ENCODE assay signal across 11 cellular contexts in genomic region chr3:21942328-21942727, GRCh38.
DNase-seq lines count a peak whose midpoint lies in the region; ATAC-seq and TF ChIP-seq lines count a peak whose summit lies in the region.
"Had no signal": no experiment of that assay in that cellular context is flagged by ENCODE, and none has a peak within 500 bp of the region (broad histone marks: within the 10 kb centered on the region; RNA-seq: fewer than 3 reads in every experiment).

No MANE protein-coding gene starts in this region.

- DNase-seq in left ventricle myocardium superior (no peak), cardiac septum (ENCODE audit: low spot score) (no peak), fibroblast of peridontal ligament (ENCODE audit: extremely low read depth) (peak; percentile 70), GF-D8 (lab: John Stamatoyannopoulos, UW) (no peak)
- DNase-seq in activated CD8-positive, alpha-beta memory T cell treated with anti-CD3 and anti-CD28 coated beads, Interleukin-2, amount 50 U/mL, for 48 hours = no peak
- DNase-seq: activated effector memory CD4-positive, alpha-beta T cell treated with anti-CD3 and anti-CD28 coated beads, Interleukin-2, amount 50 U/mL, for 16 hours; effector memory CD8-positive, alpha-beta T cell had no signal

- intact Hi-C loops in left ventricle myocardium superior (cut with micrococcal nuclease) (no loop called here), cardiac septum (cut with DNase I) (no loop called here)

- ATAC-seq in left ventricle myocardium superior (peak; percentile 95), HG03159 (IDR thresholded peaks at IDR 0.05; ENCODE audit: unreplicated experiment) (no peak), GM19324 (IDR thresholded peaks at IDR 0.05; ENCODE audit: low FRiP score, unreplicated experiment) (no peak)
- ATAC-seq: effector memory CD8-positive, alpha-beta T cell; WTC11 had no signal

TF ChIP-seq in PFSK-1, 5 proteins besides CTCF, POLR2A, EP300 and RAD21:
- peak; percentile 60 for TF ChIP-seq POLR2AphosphoS5 (IDR thresholded peaks at IDR 0.05; ENCODE audit: low read depth, low read length)
- peak; percentile 61; the same call in 1 of the 2 replicates for TF ChIP-seq SIN3A (IDR thresholded peaks at IDR 0.05; ENCODE audit: borderline replicate concordance, insufficient read depth, low read length)
- no peak for TF ChIP-seq FOXP2 (optimal IDR thresholded peaks at IDR 0.05; ENCODE audit: borderline replicate concordance, extremely low read depth, extremely low read length, insufficient read depth)
- no peak for TF ChIP-seq REST (IDR thresholded peaks at IDR 0.05; ENCODE audit: insufficient read depth in 1 of 2, low read depth in 2 of 2, low read length in 2 of 2)
- peak; percentile 37; the same call in 1 of the 2 replicates for TF ChIP-seq TAF1 (IDR thresholded peaks at IDR 0.05; ENCODE audit: borderline replicate concordance, insufficient read depth, low read length)
